8 cellular contexts compared by ENCODE assay signal in the genomic region with DNA sequence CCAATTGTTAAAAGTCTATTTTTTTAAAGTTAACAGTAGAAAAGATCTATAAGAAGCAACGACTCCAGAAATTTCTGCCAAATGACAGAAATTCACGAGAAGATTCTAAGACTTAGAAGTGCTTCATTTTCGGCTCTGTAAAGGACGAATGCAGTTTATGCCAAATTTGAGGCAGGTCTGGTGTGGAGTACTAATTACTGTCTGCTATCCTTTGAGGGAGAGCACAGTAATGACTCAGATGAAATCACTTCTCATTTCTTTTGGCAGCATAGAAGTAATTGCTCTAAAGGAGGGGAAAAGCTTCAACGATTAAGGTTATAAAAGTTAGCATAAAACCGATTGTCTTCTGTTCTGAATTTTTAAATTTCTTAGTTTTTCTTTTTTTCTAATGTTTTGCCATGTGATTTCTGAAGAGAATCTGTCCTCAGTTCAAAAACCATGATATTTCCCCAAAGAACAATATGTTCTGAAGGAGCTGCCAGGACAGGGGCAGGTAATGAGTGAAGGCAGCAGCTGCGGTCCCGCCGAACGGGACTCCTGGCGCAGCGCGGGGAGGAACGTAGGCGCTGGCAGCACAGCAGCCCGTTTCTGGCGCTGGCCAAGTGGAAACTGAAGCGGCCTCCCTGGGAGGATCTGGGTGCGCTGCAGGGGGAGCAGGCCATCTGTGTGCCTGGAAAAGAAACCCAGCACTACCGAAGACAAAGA. TPM values are rescaled to one million over a fixed set of nuclear protein-coding genes. Genes with fewer than 3 reads are reported as not detected.
DNase-seq lines count a peak whose midpoint lies in the region; ATAC-seq and TF ChIP-seq lines count a peak whose summit lies in the region.

No MANE protein-coding gene starts in this region.

- peak; percentile 9 for DNase-seq in AG10803 (ENCODE audit: low read depth)
- DNase-seq in NCI-H2171 (lab: John Stamatoyannopoulos, UW), result peak; percentile 86
- DNase-seq in cardiac fibroblast (ENCODE audit: low read depth in 2 of 2), result peak; percentile 8 to 45
- DNase-seq in lung microvascular endothelial cell (ENCODE audit: low read depth in 2 of 2), result peak; percentile 2 to 35
- DNase-seq in PC-9, result no peak

- no peak overlapping the region for H3K27ac ChIP-seq in PC-9

- no peak overlapping the region for H2AFZ ChIP-seq in PC-9

- peak overlapping the region; percentile 42 for H3K4me3 ChIP-seq in AG10803 (ENCODE audit: low read length)
- peak overlapping the region; percentile 25 to 27 for H3K4me3 ChIP-seq in cardiac fibroblast (replicated peaks in 1 of 2; ENCODE audit: low read depth in 2 of 2, low read length in 2 of 2)
- H3K4me3 ChIP-seq in PC-9, result no peak overlapping the region

- H3K4me1 ChIP-seq in PC-9 (replicated peaks; ENCODE audit: insufficient read depth), result no peaks in the 10 kb centered on the region

- H3K79me2 ChIP-seq in PC-9 (ENCODE audit: low read depth), result no peaks in the 10 kb centered on the region

- H3K36me3 ChIP-seq in PC-9 (ENCODE audit: low read depth), result no peaks in the 10 kb centered on the region

- no peaks in the 10 kb centered on the region for H3F3A ChIP-seq in PC-9 (ENCODE audit: insufficient read depth, low read depth)

- no peaks in the 10 kb centered on the region for H4K20me1 ChIP-seq in PC-9 (ENCODE audit: insufficient read depth)

- no TSS peak for BruUV-seq in PC-9 (replicated peaks; lab: Mats Ljungman, UMichigan)

- no peaks in the 10 kb centered on the region for H3K27me3 ChIP-seq in PC-9 (ENCODE audit: insufficient read depth, low read depth)

- POLR2A ChIA-PET in PC-9 (lab: Charles Lee; ENCODE audit: unreplicated experiment), result no interaction called here

- H3K9me2 ChIP-seq in PC-9 (ENCODE audit: insufficient read depth), result no peaks in the 10 kb centered on the region

- CTCF ChIA-PET in PC-9 (lab: Charles Lee), result no interaction called here

- H3K4me2 ChIP-seq in PC-9, result no peak overlapping the region

- ATAC-seq in GM19023 (IDR thresholded peaks at IDR 0.05; ENCODE audit: unreplicated experiment), result no peak
- ATAC-seq in GM18520 (IDR thresholded peaks at IDR 0.05; ENCODE audit: unreplicated experiment), result no peak
- ATAC-seq in HG03469 (IDR thresholded peaks at IDR 0.05; ENCODE audit: unreplicated experiment), result no peak

- TF ChIP-seq CTCF in AG10803 (conservative IDR thresholded peaks at IDR 0.05; ENCODE audit: low read length), result no peak
- TF ChIP-seq CTCF in cardiac fibroblast (IDR thresholded peaks at IDR 0.05; ENCODE audit: low read depth, low read length), result no peak
- TF ChIP-seq CTCF in PC-9 (conservative IDR thresholded peaks at IDR 0.05), result no peak

- intact Hi-C loops in PC-9 (cut with micrococcal nuclease; ENCODE audit: unreplicated experiment), result no loop called here

- H3K9me3 ChIP-seq in PC-9 (ENCODE audit: insufficient read depth, low read depth), result no peaks in the 10 kb centered on the region

RNA-seq across cellular contexts. Expression of a gene that starts 11.5 kb away (rescaled TPM):
- total RNA-seq in lung microvascular endothelial cell, result not detected in 2 replicates
- total RNA-seq in PC-9 (2021), result not detected in 2 replicates

RNA-seq across cellular contexts. Expression of a gene that starts 22.4 kb away (rescaled TPM):
- 0.79 and 2.8 TPM in 2 replicates for total RNA-seq in lung microvascular endothelial cell
- total RNA-seq in PC-9 (2021), result 20.0 and 20.7 TPM in 2 replicates

Comparison
In these comparisons a context has a peak if more than half of its experiments do, and no peak if none do; other contexts are left out.
1. DNase-seq: peak in AG10803 (single experiment), NCI-H2171 (single experiment), cardiac fibroblast (2 of 2) and lung microvascular endothelial cell (2 of 2); none in PC-9 (0 of 2).